ENCODE assay signal across 31 cellular contexts in the genomic region with DNA sequence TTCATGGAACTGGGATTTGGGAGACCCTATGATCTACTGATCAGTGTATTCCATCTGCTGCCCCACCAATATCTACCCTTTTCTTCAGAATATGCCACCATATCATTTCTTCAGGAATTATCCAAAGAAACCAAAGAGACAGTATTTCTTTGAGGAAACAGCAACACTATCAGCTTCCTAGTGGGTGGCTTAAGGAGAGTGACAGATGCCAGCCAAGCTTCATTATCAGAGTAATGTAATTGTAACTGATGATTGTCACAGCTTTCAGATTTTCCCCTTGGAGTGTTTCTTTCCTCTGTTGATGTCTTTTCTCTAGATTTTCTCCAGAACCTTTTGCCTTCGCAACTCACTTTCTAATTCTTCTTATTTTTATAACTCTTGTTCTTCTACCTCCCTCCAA.
"Had no signal": no experiment of that assay in that cellular context is flagged by ENCODE, and none has a peak within 500 bp of the region (broad histone marks: within the 10 kb centered on the region; RNA-seq: fewer than 3 reads in every experiment).

No MANE protein-coding gene starts in this region.

- H3K4me3 ChIP-seq: ascending aorta, breast epithelium, cardiac muscle cell, colonic mucosa, dorsolateral prefrontal cortex, heart left ventricle had no signal

- H3K4me1 Mint-ChIP-seq: activated CD4-positive, alpha-beta memory T cell treated with anti-CD3 and anti-CD28 coated beads, Interleukin-2, amount 10 ng/mL, durations not matched to agents 7 days and 5 days; activated CD4-positive, alpha-beta T cell treated with anti-CD3 and anti-CD28 coated beads for 36 hours; activated CD4-positive, alpha-beta T cell treated with anti-CD3 and anti-CD28 coated beads, Interleukin-2, amount 10 ng/mL, durations not matched to agents 24 days and 14 days; activated naive CD4-positive, alpha-beta T cell treated with anti-CD3 and anti-CD28 coated beads, Interleukin-2, amount 10 ng/mL, durations not matched to agents 7 days and 5 days; activated naive CD8-positive, alpha-beta T cell treated with anti-CD3 and anti-CD28 coated beads, Interleukin-2, amount 10 ng/mL, durations not matched to agents 7 days and 5 days; brain; T-helper 17 cell had no signal

- H3K27me3 ChIP-seq: ascending aorta, breast epithelium, cardiac muscle cell, colonic mucosa, dorsolateral prefrontal cortex, heart left ventricle had no signal

- H3K9me3 ChIP-seq: ascending aorta, breast epithelium, colonic mucosa, heart left ventricle had no signal

- DNase-seq: activated CD4-positive, alpha-beta memory T cell treated with anti-CD3 and anti-CD28 coated beads, Interleukin-2, amount 10 ng/mL, durations not matched to agents 7 days and 5 days; activated CD4-positive, alpha-beta T cell treated with anti-CD3 and anti-CD28 coated beads for 36 hours; activated CD4-positive, alpha-beta T cell treated with anti-CD3 and anti-CD28 coated beads, Interleukin-2, amount 10 ng/mL, durations not matched to agents 24 days and 14 days; activated CD4-positive, CD25-positive, alpha-beta regulatory T cell; activated CD4-positive, CD25-positive, alpha-beta regulatory T cell treated with anti-CD3 and anti-CD28 coated beads, Interleukin-2, amount 50 U/mL, for 72 hours; activated CD8-positive, alpha-beta memory T cell treated with anti-CD3 and anti-CD28 coated beads, Interleukin-2, amount 50 U/mL, for 48 hours; activated gamma-delta T cell; activated naive CD4-positive, alpha-beta T cell; activated naive CD4-positive, alpha-beta T cell treated with anti-CD3 and anti-CD28 coated beads, Interleukin-2, amount 10 ng/mL, durations not matched to agents 7 days and 5 days; activated naive CD8-positive, alpha-beta T cell treated with anti-CD3 and anti-CD28 coated beads, Interleukin-2, amount 10 ng/mL, durations not matched to agents 7 days and 5 days; activated T-cell treated with anti-CD3 and anti-CD28 coated beads for 4 hours; activated T-cell treated with anti-CD3 and anti-CD28 coated beads, Interleukin-2, amount 50 U/mL, for 24 hours; activated T-cell treated with anti-CD3 and anti-CD28 coated beads, Interleukin-2, amount 50 U/mL, for 72 hours; central memory CD4-positive, alpha-beta T cell; cerebellar nuclear complex; colonic mucosa; dorsolateral prefrontal cortex; effector memory CD4-positive, alpha-beta T cell; endodermal cell; foreskin fibroblast; heart left ventricle; T-helper 17 cell; T1000 had no signal

- H3K9me3 Mint-ChIP-seq: activated CD4-positive, alpha-beta memory T cell treated with anti-CD3 and anti-CD28 coated beads, Interleukin-2, amount 10 ng/mL, durations not matched to agents 7 days and 5 days; activated CD4-positive, alpha-beta T cell treated with anti-CD3 and anti-CD28 coated beads, Interleukin-2, amount 10 ng/mL, durations not matched to agents 24 days and 14 days; activated naive CD4-positive, alpha-beta T cell treated with anti-CD3 and anti-CD28 coated beads, Interleukin-2, amount 10 ng/mL, durations not matched to agents 7 days and 5 days; activated naive CD4-positive, alpha-beta T cell treated with anti-CD3 and anti-CD28 coated beads, Interleukin-2, amount 50 U/mL, for 72 hours; activated naive CD8-positive, alpha-beta T cell treated with anti-CD3 and anti-CD28 coated beads, Interleukin-2, amount 10 ng/mL, durations not matched to agents 7 days and 5 days; activated T-cell treated with anti-CD3 and anti-CD28 coated beads, Interleukin-2, amount 50 U/mL, for 24 hours; endodermal cell; T-helper 2 cell treated with Interferon-gamma antibody and Interleukin-4, amounts not matched to agents 5 μg/mL and 100 μg/mL, for 36 hours had no signal

- H3K36me3 Mint-ChIP-seq: activated naive CD4-positive, alpha-beta T cell treated with anti-CD3 and anti-CD28 coated beads, Interleukin-2, amount 10 ng/mL, durations not matched to agents 7 days and 5 days; activated naive CD4-positive, alpha-beta T cell treated with anti-CD3 and anti-CD28 coated beads, Interleukin-2, amount 50 U/mL, for 72 hours; activated naive CD8-positive, alpha-beta T cell treated with anti-CD3 and anti-CD28 coated beads, Interleukin-2, amount 10 ng/mL, durations not matched to agents 7 days and 5 days; brain had no signal

- H3K36me3 ChIP-seq: ascending aorta, breast epithelium, cardiac muscle cell, colonic mucosa, heart left ventricle had no signal

- ATAC-seq: activated CD4-positive, alpha-beta T cell treated with anti-CD3 and anti-CD28 coated beads for 36 hours; activated naive CD4-positive, alpha-beta T cell treated with anti-CD3 and anti-CD28 coated beads, Interleukin-2, amount 50 U/mL, for 72 hours; activated T-cell treated with anti-CD3 and anti-CD28 coated beads, Interleukin-2, amount 50 U/mL, for 72 hours; esophagus mucosa; heart left ventricle; T-helper 17 cell had no signal

- H3K4me1 ChIP-seq: ascending aorta, breast epithelium, colonic mucosa, heart left ventricle had no signal

- H3K27me3 Mint-ChIP-seq: activated CD4-positive, alpha-beta memory T cell treated with anti-CD3 and anti-CD28 coated beads, Interleukin-2, amount 10 ng/mL, durations not matched to agents 7 days and 5 days; activated CD4-positive, alpha-beta T cell treated with anti-CD3 and anti-CD28 coated beads, Interleukin-2, amount 10 ng/mL, durations not matched to agents 24 days and 14 days; activated naive CD4-positive, alpha-beta T cell treated with anti-CD3 and anti-CD28 coated beads, Interleukin-2, amount 10 ng/mL, durations not matched to agents 7 days and 5 days; activated naive CD8-positive, alpha-beta T cell treated with anti-CD3 and anti-CD28 coated beads, Interleukin-2, amount 10 ng/mL, durations not matched to agents 7 days and 5 days; brain; dendritic cell treated with granulocyte-macrophage colony-stimulating factor and Interleukin-4, amounts not matched to agents 40 ng/mL and 50 ng/mL, for 4 days; T-helper 17 cell had no signal

- H3K27ac Mint-ChIP-seq: activated CD4-positive, alpha-beta memory T cell treated with anti-CD3 and anti-CD28 coated beads, Interleukin-2, amount 10 ng/mL, durations not matched to agents 7 days and 5 days; activated CD4-positive, alpha-beta T cell treated with anti-CD3 and anti-CD28 coated beads for 36 hours; activated CD4-positive, alpha-beta T cell treated with anti-CD3 and anti-CD28 coated beads, Interleukin-2, amount 10 ng/mL, durations not matched to agents 24 days and 14 days; activated naive CD4-positive, alpha-beta T cell treated with anti-CD3 and anti-CD28 coated beads, Interleukin-2, amount 10 ng/mL, durations not matched to agents 7 days and 5 days; activated naive CD4-positive, alpha-beta T cell treated with anti-CD3 and anti-CD28 coated beads, Interleukin-2, amount 50 U/mL, for 72 hours; activated naive CD8-positive, alpha-beta T cell treated with anti-CD3 and anti-CD28 coated beads, Interleukin-2, amount 10 ng/mL, durations not matched to agents 7 days and 5 days; activated T-cell treated with anti-CD3 and anti-CD28 coated beads, Interleukin-2, amount 50 U/mL, for 24 hours; activated T-cell treated with anti-CD3 and anti-CD28 coated beads, Interleukin-2, amount 50 U/mL, for 72 hours; brain; dendritic cell treated with granulocyte-macrophage colony-stimulating factor and Interleukin-4, amounts not matched to agents 40 ng/mL and 50 ng/mL, for 4 days; endodermal cell; T-helper 17 cell; T-helper 2 cell treated with Interferon-gamma antibody and Interleukin-4, amounts not matched to agents 5 μg/mL and 100 μg/mL, for 36 hours had no signal

- H3K27ac ChIP-seq: ascending aorta, breast epithelium, cardiac muscle cell, colonic mucosa, dorsolateral prefrontal cortex, heart left ventricle had no signal

- H3K4me3 Mint-ChIP-seq: activated CD4-positive, alpha-beta memory T cell treated with anti-CD3 and anti-CD28 coated beads, Interleukin-2, amount 10 ng/mL, durations not matched to agents 7 days and 5 days; activated CD4-positive, alpha-beta T cell treated with anti-CD3 and anti-CD28 coated beads for 36 hours; activated CD4-positive, alpha-beta T cell treated with anti-CD3 and anti-CD28 coated beads, Interleukin-2, amount 10 ng/mL, durations not matched to agents 24 days and 14 days; activated naive CD4-positive, alpha-beta T cell treated with anti-CD3 and anti-CD28 coated beads, Interleukin-2, amount 10 ng/mL, durations not matched to agents 7 days and 5 days; activated naive CD8-positive, alpha-beta T cell treated with anti-CD3 and anti-CD28 coated beads, Interleukin-2, amount 10 ng/mL, durations not matched to agents 7 days and 5 days; activated T-cell treated with anti-CD3 and anti-CD28 coated beads, Interleukin-2, amount 50 U/mL, for 24 hours; activated T-cell treated with anti-CD3 and anti-CD28 coated beads, Interleukin-2, amount 50 U/mL, for 72 hours; brain; dendritic cell treated with granulocyte-macrophage colony-stimulating factor and Interleukin-4, amounts not matched to agents 40 ng/mL and 50 ng/mL, for 4 days; endodermal cell; T-helper 17 cell; T-helper 2 cell treated with Interferon-gamma antibody and Interleukin-4, amounts not matched to agents 5 μg/mL and 100 μg/mL, for 36 hours had no signal
